ENCODE assay signal across 1 cellular context in genomic region chr6:142373268-142374089, GRCh38.
TF ChIP-seq lines count a peak whose summit lies in the region.

No MANE protein-coding gene starts in this region.

TF ChIP-seq in HepG2, 621 proteins besides CTCF, POLR2A, EP300 and RAD21 (continued from another document and continues in another):
- TF ChIP-seq, protein P1, sequence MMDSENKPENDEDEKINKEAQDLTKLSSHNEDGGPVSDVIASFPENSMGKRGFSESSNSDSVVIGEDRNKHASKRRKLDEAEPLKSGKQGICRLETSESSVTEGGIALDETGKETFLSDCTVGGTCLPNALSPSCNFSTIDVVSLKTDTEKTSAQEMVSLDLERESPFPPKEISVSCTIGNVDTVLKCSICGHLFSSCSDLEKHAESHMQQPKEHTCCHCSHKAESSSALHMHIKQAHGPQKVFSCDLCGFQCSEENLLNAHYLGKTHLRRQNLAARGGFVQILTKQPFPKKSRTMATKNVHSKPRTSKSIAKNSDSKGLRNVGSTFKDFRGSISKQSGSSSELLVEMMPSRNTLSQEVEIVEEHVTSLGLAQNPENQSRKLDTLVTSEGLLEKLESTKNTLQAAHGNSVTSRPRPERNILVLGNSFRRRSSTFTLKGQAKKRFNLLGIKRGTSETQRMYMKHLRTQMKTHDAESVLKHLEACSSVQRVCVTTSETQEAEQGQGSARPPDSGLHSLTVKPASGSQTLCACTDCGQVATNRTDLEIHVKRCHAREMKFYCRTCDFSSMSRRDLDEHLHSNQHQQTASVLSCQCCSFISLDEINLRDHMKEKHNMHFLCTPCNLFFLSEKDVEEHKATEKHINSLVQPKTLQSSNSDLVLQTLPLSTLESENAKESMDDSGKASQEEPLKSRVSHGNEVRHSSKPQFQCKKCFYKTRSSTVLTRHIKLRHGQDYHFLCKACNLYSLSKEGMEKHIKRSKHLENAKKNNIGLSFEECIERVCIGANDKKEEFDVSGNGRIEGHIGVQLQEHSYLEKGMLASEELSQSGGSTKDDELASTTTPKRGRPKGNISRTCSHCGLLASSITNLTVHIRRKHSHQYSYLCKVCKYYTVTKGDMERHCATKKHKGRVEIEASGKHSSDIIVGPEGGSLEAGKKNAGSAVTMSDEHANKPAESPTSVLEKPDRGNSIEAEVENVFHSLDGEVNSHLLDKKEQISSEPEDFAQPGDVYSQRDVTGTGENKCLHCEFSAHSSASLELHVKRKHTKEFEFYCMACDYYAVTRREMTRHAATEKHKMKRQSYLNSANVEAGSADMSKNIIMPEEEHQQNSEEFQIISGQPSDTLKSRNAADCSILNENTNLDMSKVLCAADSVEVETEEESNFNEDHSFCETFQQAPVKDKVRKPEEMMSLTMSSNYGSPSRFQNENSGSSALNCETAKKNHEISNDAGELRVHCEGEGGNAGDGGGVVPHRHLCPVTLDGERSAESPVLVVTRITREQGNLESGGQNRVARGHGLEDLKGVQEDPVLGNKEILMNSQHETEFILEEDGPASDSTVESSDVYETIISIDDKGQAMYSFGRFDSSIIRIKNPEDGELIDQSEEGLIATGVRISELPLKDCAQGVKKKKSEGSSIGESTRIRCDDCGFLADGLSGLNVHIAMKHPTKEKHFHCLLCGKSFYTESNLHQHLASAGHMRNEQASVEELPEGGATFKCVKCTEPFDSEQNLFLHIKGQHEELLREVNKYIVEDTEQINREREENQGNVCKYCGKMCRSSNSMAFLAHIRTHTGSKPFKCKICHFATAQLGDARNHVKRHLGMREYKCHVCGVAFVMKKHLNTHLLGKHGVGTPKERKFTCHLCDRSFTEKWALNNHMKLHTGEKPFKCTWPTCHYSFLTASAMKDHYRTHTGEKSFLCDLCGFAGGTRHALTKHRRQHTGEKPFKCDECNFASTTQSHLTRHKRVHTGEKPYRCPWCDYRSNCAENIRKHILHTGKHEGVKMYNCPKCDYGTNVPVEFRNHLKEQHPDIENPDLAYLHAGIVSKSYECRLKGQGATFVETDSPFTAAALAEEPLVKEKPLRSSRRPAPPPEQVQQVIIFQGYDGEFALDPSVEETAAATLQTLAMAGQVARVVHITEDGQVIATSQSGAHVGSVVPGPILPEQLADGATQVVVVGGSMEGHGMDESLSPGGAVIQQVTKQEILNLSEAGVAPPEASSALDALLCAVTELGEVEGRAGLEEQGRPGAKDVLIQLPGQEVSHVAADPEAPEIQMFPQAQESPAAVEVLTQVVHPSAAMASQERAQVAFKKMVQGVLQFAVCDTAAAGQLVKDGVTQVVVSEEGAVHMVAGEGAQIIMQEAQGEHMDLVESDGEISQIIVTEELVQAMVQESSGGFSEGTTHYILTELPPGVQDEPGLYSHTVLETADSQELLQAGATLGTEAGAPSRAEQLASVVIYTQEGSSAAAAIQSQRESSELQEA (CRISPR knock-in tag; IDR thresholded peaks at IDR 0.05; ENCODE audit: not compliant biosample characterization): no peak
- TF ChIP-seq HNF4A (CRISPR knock-in tag; IDR thresholded peaks at IDR 0.05) (peak; percentile 11; the same call in 1 of the 2 replicates), EEA1 (CRISPR knock-in tag; IDR thresholded peaks at IDR 0.05; ENCODE audit: borderline replicate concordance) (no peak), ZNF24 (IDR thresholded peaks at IDR 0.05) (no peak), ZNF329 (CRISPR knock-in tag; IDR thresholded peaks at IDR 0.05; ENCODE audit: low read depth) (no peak), CENPX (CRISPR knock-in tag; IDR thresholded peaks at IDR 0.05) (no peak), ZNF44 (CRISPR knock-in tag; IDR thresholded peaks at IDR 0.05) (no peak), LBX2 (CRISPR knock-in tag; IDR thresholded peaks at IDR 0.05; ENCODE audit: borderline replicate concordance) (no peak), ZNF143 (CRISPR knock-in tag; IDR thresholded peaks at IDR 0.05) (no peak), MAFK (conservative IDR thresholded peaks at IDR 0.05 in 1 of 2, IDR thresholded peaks at IDR 0.05 in 1 of 2; ENCODE audit: low read length in 2 of 2) (no peak), PRDM4 (CRISPR knock-in tag; IDR thresholded peaks at IDR 0.05; ENCODE audit: borderline replicate concordance) (no peak), NCOR1 (IDR thresholded peaks at IDR 0.05; ENCODE audit: borderline replicate concordance, low read length) (no peak; the same call in 1 of the 2 replicates), MXD4 (CRISPR knock-in tag; IDR thresholded peaks at IDR 0.05) (no peak), ZNF264 (CRISPR knock-in tag; IDR thresholded peaks at IDR 0.05) (no peak), ZBTB40 (IDR thresholded peaks at IDR 0.05) (peak; percentile 73), ZBTB40 (CRISPR knock-in tag; IDR thresholded peaks at IDR 0.05) (peak; percentile 97), ZNF235 (CRISPR knock-in tag; IDR thresholded peaks at IDR 0.05; ENCODE audit: borderline replicate concordance) (no peak), MIER2 (CRISPR knock-in tag; IDR thresholded peaks at IDR 0.05) (no peak), ZNF766 (CRISPR knock-in tag; IDR thresholded peaks at IDR 0.05; ENCODE audit: borderline replicate concordance) (no peak), RCOR2 (CRISPR knock-in tag; IDR thresholded peaks at IDR 0.05) (peak; percentile 57; the same call in 1 of the 2 replicates), YEATS2 (CRISPR knock-in tag; IDR thresholded peaks at IDR 0.05; ENCODE audit: borderline replicate concordance) (no peak), ZNF430 (CRISPR knock-in tag; IDR thresholded peaks at IDR 0.05) (no peak), SALL1 (CRISPR knock-in tag; IDR thresholded peaks at IDR 0.05) (peak; percentile 60; the same call in 1 of the 2 replicates), ZNF253 (CRISPR knock-in tag; IDR thresholded peaks at IDR 0.05; ENCODE audit: borderline replicate concordance) (no peak)
- TF ChIP-seq, protein P2, sequence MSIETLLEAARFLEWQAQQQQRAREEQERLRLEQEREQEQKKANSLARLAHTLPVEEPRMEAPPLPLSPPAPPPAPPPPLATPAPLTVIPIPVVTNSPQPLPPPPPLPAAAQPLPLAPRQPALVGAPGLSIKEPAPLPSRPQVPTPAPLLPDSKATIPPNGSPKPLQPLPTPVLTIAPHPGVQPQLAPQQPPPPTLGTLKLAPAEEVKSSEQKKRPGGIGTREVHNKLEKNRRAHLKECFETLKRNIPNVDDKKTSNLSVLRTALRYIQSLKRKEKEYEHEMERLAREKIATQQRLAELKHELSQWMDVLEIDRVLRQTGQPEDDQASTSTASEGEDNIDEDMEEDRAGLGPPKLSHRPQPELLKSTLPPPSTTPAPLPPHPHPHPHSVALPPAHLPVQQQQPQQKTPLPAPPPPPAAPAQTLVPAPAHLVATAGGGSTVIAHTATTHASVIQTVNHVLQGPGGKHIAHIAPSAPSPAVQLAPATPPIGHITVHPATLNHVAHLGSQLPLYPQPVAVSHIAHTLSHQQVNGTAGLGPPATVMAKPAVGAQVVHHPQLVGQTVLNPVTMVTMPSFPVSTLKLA (IDR thresholded peaks at IDR 0.05): 0 out of 2 replicates have a peak, but pooled peaks have one; percentile 17
- TF ChIP-seq, protein P3, sequence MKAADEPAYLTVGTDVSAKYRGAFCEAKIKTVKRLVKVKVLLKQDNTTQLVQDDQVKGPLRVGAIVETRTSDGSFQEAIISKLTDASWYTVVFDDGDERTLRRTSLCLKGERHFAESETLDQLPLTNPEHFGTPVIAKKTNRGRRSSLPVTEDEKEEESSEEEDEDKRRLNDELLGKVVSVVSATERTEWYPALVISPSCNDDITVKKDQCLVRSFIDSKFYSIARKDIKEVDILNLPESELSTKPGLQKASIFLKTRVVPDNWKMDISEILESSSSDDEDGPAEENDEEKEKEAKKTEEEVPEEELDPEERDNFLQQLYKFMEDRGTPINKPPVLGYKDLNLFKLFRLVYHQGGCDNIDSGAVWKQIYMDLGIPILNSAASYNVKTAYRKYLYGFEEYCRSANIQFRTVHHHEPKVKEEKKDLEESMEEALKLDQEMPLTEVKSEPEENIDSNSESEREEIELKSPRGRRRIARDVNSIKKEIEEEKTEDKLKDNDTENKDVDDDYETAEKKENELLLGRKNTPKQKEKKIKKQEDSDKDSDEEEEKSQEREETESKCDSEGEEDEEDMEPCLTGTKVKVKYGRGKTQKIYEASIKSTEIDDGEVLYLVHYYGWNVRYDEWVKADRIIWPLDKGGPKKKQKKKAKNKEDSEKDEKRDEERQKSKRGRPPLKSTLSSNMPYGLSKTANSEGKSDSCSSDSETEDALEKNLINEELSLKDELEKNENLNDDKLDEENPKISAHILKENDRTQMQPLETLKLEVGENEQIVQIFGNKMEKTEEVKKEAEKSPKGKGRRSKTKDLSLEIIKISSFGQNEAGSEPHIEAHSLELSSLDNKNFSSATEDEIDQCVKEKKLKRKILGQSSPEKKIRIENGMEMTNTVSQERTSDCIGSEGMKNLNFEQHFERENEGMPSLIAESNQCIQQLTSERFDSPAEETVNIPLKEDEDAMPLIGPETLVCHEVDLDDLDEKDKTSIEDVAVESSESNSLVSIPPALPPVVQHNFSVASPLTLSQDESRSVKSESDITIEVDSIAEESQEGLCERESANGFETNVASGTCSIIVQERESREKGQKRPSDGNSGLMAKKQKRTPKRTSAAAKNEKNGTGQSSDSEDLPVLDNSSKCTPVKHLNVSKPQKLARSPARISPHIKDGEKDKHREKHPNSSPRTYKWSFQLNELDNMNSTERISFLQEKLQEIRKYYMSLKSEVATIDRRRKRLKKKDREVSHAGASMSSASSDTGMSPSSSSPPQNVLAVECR (CRISPR knock-in tag; IDR thresholded peaks at IDR 0.05; ENCODE audit: borderline replicate concordance): no peak
